Comparison of ENCODE assay signal across 1 cellular context in the genomic region with DNA sequence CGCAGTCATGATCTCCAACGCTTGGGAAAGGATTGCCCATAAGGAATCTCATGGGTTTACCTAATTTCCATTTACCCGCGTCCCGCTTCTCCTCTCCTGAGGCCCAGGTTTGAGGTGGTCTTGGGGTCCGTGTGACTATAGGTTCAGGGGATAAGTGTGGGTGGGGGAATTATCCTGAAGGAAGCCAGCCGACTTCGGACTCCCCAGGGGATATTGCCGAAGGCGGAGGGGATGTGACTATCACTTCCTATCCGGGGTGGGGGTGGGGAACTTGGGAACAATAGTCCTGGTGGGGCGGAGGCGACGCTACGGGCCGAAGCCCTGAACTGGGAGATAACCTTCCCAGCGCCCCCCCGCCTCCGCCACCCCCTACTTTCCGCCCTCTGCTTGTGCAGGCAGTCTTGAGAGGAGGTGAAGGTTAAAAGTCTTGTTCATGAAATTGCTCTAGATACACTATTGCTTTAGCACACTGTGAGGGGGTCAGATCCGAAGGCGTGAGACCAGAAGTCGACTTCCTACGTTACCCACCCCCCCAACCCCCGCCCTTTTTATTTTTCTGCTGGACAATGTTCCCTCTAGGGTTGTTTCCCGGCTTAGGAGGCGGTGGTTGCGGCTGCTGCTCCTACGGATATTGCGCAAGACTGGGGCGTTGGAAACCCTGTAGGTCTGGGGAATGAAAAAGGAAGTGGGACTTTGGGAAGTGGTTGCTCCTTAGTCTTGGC.
TF ChIP-seq lines count a peak whose summit lies in the region.

No MANE protein-coding gene starts in this region.

TF ChIP-seq in HepG2, 621 proteins besides CTCF, POLR2A, EP300 and RAD21 (continued from another document and continues in another):
- TF ChIP-seq ZNF350 (CRISPR knock-in tag; IDR thresholded peaks at IDR 0.05; ENCODE audit: borderline replicate concordance, low read depth) (peak; percentile 23; the same call in 1 of the 2 replicates), ZFY (CRISPR knock-in tag; IDR thresholded peaks at IDR 0.05) (0 out of 2 replicates have a peak, but pooled peaks have one; percentile 43), FOXA3 (CRISPR knock-in tag; IDR thresholded peaks at IDR 0.05) (0 out of 2 replicates have a peak, but pooled peaks have one; percentile 17), NFE2 (CRISPR knock-in tag; IDR thresholded peaks at IDR 0.05) (no peak), SP5 (CRISPR knock-in tag; IDR thresholded peaks at IDR 0.05; ENCODE audit: borderline replicate concordance, low read depth) (peak; percentile 16; the same call in 1 of the 2 replicates), FOXK1 (CRISPR knock-in tag; IDR thresholded peaks at IDR 0.05; ENCODE audit: borderline replicate concordance, low read depth) (peak; percentile 34; the same call in 1 of the 2 replicates), RCOR2 (CRISPR knock-in tag; IDR thresholded peaks at IDR 0.05) (0 out of 2 replicates have a peak, but pooled peaks have one; percentile 17), HOXA3 (CRISPR knock-in tag; IDR thresholded peaks at IDR 0.05) (peak; percentile 62), GATAD1 (CRISPR knock-in tag; IDR thresholded peaks at IDR 0.05) (peak; percentile 19; the same call in 1 of the 2 replicates), ZNF431 (CRISPR knock-in tag; IDR thresholded peaks at IDR 0.05; ENCODE audit: borderline replicate concordance, low read depth) (0 out of 2 replicates have a peak, but pooled peaks have one; percentile 35), ATM (IDR thresholded peaks at IDR 0.05; ENCODE audit: borderline replicate concordance) (no peak), ZKSCAN5 (CRISPR knock-in tag; IDR thresholded peaks at IDR 0.05) (peak; percentile 88; the same call in 1 of the 2 replicates), NFKBIZ (CRISPR knock-in tag; IDR thresholded peaks at IDR 0.05) (no peak), ZFP90 (CRISPR knock-in tag; IDR thresholded peaks at IDR 0.05; ENCODE audit: borderline replicate concordance) (0 out of 2 replicates have a peak, but pooled peaks have one; percentile 32), SMC3 (IDR thresholded peaks at IDR 0.05; ENCODE audit: low read length) (peak; percentile 46; the same call in 1 of the 2 replicates), ZSCAN22 (CRISPR knock-in tag; IDR thresholded peaks at IDR 0.05) (0 out of 2 replicates have a peak, but pooled peaks have one; percentile 15), ZFX (CRISPR knock-in tag; IDR thresholded peaks at IDR 0.05; ENCODE audit: low read depth) (peak; percentile 36), NAIF1 (CRISPR knock-in tag; IDR thresholded peaks at IDR 0.05; ENCODE audit: borderline replicate concordance) (peak; percentile 92; the same call in 1 of the 2 replicates), SALL1 (CRISPR knock-in tag; IDR thresholded peaks at IDR 0.05) (peak; percentile 36; the same call in 1 of the 2 replicates), ZNF615 (CRISPR knock-in tag; IDR thresholded peaks at IDR 0.05; ENCODE audit: borderline replicate concordance) (0 out of 2 replicates have a peak, but pooled peaks have one; percentile 26), KAT8 (CRISPR knock-in tag; IDR thresholded peaks at IDR 0.05) (0 out of 2 replicates have a peak, but pooled peaks have one; percentile 25), ZBTB3 (CRISPR knock-in tag; IDR thresholded peaks at IDR 0.05; ENCODE audit: borderline replicate concordance, low read depth) (no peak), ZNF747 (CRISPR knock-in tag; IDR thresholded peaks at IDR 0.05; ENCODE audit: borderline replicate concordance) (no peak)
- TF ChIP-seq, protein P1, sequence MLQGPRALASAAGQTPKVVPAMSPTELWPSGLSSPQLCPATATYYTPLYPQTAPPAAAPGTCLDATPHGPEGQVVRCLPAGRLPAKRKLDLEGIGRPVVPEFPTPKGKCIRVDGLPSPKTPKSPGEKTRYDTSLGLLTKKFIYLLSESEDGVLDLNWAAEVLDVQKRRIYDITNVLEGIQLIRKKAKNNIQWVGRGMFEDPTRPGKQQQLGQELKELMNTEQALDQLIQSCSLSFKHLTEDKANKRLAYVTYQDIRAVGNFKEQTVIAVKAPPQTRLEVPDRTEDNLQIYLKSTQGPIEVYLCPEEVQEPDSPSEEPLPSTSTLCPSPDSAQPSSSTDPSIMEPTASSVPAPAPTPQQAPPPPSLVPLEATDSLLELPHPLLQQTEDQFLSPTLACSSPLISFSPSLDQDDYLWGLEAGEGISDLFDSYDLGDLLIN (CRISPR knock-in tag; IDR thresholded peaks at IDR 0.05; ENCODE audit: borderline replicate concordance), result no peak
- TF ChIP-seq, protein P2, sequence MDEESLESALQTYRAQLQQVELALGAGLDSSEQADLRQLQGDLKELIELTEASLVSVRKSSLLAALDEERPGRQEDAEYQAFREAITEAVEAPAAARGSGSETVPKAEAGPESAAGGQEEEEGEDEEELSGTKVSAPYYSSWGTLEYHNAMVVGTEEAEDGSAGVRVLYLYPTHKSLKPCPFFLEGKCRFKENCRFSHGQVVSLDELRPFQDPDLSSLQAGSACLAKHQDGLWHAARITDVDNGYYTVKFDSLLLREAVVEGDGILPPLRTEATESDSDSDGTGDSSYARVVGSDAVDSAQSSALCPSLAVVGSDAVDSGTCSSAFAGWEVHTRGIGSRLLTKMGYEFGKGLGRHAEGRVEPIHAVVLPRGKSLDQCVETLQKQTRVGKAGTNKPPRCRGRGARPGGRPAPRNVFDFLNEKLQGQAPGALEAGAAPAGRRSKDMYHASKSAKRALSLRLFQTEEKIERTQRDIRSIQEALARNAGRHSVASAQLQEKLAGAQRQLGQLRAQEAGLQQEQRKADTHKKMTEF (CRISPR knock-in tag; IDR thresholded peaks at IDR 0.05), result peak; percentile 62; the same call in 1 of the 2 replicates
- TF ChIP-seq, protein P3, sequence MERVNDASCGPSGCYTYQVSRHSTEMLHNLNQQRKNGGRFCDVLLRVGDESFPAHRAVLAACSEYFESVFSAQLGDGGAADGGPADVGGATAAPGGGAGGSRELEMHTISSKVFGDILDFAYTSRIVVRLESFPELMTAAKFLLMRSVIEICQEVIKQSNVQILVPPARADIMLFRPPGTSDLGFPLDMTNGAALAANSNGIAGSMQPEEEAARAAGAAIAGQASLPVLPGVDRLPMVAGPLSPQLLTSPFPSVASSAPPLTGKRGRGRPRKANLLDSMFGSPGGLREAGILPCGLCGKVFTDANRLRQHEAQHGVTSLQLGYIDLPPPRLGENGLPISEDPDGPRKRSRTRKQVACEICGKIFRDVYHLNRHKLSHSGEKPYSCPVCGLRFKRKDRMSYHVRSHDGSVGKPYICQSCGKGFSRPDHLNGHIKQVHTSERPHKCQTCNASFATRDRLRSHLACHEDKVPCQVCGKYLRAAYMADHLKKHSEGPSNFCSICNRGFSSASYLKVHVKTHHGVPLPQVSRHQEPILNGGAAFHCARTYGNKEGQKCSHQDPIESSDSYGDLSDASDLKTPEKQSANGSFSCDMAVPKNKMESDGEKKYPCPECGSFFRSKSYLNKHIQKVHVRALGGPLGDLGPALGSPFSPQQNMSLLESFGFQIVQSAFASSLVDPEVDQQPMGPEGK (CRISPR knock-in tag; IDR thresholded peaks at IDR 0.05), result peak; percentile 97
- TF ChIP-seq, protein P4, sequence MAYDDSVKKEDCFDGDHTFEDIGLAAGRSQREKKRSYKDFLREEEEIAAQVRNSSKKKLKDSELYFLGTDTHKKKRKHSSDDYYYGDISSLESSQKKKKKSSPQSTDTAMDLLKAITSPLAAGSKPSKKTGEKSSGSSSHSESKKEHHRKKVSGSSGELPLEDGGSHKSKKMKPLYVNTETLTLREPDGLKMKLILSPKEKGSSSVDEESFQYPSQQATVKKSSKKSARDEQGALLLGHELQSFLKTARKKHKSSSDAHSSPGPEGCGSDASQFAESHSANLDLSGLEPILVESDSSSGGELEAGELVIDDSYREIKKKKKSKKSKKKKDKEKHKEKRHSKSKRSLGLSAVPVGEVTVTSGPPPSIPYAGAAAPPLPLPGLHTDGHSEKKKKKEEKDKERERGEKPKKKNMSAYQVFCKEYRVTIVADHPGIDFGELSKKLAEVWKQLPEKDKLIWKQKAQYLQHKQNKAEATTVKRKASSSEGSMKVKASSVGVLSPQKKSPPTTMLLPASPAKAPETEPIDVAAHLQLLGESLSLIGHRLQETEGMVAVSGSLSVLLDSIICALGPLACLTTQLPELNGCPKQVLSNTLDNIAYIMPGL (CRISPR knock-in tag; IDR thresholded peaks at IDR 0.05; ENCODE audit: borderline replicate concordance in 1 of 2, low read depth in 1 of 2), result peak; percentile 45 to 51; a peak in 2 of 4 replicates
- TF ChIP-seq, protein P5, sequence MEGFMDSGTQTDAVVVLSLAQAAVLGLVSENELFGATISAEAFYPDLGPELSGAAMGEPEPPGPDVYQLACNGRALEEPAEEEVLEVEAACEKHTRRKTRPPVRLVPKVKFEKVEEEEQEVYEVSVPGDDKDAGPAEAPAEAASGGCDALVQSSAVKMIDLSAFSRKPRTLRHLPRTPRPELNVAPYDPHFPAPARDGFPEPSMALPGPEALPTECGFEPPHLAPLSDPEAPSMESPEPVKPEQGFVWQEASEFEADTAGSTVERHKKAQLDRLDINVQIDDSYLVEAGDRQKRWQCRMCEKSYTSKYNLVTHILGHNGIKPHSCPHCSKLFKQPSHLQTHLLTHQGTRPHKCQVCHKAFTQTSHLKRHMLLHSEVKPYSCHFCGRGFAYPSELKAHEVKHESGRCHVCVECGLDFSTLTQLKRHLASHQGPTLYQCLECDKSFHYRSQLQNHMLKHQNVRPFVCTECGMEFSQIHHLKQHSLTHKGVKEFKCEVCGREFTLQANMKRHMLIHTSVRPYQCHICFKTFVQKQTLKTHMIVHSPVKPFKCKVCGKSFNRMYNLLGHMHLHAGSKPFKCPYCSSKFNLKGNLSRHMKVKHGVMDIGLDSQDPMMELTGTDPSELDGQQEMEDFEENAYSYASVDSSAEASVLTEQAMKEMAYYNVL (CRISPR knock-in tag; IDR thresholded peaks at IDR 0.05; ENCODE audit: borderline replicate concordance), result no peak
- TF ChIP-seq, protein P6, sequence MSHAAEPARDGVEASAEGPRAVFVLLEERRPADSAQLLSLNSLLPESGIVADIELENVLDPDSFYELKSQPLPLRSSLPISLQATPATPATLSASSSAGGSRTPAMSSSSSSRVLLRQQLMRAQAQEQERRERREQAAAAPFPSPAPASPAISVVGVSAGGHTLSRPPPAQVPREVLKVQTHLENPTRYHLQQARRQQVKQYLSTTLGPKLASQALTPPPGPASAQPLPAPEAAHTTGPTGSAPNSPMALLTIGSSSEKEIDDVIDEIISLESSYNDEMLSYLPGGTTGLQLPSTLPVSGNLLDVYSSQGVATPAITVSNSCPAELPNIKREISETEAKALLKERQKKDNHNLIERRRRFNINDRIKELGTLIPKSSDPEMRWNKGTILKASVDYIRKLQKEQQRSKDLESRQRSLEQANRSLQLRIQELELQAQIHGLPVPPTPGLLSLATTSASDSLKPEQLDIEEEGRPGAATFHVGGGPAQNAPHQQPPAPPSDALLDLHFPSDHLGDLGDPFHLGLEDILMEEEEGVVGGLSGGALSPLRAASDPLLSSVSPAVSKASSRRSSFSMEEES (CRISPR knock-in tag; IDR thresholded peaks at IDR 0.05), result 0 out of 2 replicates have a peak, but pooled peaks have one; percentile 18
- TF ChIP-seq, protein P7, sequence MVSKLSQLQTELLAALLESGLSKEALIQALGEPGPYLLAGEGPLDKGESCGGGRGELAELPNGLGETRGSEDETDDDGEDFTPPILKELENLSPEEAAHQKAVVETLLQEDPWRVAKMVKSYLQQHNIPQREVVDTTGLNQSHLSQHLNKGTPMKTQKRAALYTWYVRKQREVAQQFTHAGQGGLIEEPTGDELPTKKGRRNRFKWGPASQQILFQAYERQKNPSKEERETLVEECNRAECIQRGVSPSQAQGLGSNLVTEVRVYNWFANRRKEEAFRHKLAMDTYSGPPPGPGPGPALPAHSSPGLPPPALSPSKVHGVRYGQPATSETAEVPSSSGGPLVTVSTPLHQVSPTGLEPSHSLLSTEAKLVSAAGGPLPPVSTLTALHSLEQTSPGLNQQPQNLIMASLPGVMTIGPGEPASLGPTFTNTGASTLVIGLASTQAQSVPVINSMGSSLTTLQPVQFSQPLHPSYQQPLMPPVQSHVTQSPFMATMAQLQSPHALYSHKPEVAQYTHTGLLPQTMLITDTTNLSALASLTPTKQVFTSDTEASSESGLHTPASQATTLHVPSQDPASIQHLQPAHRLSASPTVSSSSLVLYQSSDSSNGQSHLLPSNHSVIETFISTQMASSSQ (IDR thresholded peaks at IDR 0.05; ENCODE audit: low read depth), result peak; percentile 13; the same call in 1 of the 2 replicates
- TF ChIP-seq, protein P7 (CRISPR knock-in tag; IDR thresholded peaks at IDR 0.05; ENCODE audit: borderline replicate concordance), result no peak
- TF ChIP-seq, protein P8, sequence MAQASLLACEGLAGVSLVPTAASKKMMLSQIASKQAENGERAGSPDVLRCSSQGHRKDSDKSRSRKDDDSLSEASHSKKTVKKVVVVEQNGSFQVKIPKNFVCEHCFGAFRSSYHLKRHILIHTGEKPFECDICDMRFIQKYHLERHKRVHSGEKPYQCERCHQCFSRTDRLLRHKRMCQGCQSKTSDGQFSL (CRISPR knock-in tag; IDR thresholded peaks at IDR 0.05), result peak; percentile 82
- TF ChIP-seq, protein P9, sequence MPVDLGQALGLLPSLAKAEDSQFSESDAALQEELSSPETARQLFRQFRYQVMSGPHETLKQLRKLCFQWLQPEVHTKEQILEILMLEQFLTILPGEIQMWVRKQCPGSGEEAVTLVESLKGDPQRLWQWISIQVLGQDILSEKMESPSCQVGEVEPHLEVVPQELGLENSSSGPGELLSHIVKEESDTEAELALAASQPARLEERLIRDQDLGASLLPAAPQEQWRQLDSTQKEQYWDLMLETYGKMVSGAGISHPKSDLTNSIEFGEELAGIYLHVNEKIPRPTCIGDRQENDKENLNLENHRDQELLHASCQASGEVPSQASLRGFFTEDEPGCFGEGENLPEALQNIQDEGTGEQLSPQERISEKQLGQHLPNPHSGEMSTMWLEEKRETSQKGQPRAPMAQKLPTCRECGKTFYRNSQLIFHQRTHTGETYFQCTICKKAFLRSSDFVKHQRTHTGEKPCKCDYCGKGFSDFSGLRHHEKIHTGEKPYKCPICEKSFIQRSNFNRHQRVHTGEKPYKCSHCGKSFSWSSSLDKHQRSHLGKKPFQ (CRISPR knock-in tag; IDR thresholded peaks at IDR 0.05; ENCODE audit: insufficient replicate concordance), result peak; percentile 61
- TF ChIP-seq, protein P10, sequence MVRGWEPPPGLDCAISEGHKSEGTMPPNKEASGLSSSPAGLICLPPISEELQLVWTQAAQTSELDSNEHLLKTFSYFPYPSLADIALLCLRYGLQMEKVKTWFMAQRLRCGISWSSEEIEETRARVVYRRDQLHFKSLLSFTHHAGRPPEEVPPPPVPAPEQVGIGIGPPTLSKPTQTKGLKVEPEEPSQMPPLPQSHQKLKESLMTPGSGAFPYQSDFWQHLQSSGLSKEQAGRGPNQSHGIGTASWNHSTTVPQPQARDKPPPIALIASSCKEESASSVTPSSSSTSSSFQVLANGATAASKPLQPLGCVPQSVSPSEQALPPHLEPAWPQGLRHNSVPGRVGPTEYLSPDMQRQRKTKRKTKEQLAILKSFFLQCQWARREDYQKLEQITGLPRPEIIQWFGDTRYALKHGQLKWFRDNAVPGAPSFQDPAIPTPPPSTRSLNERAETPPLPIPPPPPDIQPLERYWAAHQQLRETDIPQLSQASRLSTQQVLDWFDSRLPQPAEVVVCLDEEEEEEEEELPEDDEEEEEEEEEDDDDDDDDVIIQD (CRISPR knock-in tag; IDR thresholded peaks at IDR 0.05; ENCODE audit: low read depth), result peak; percentile 60; the same call in 1 of the 2 replicates
